In genomic region chr1:29803486-29803885, GRCh38 we compare ENCODE assay signal across 16 cellular contexts.
"Had no signal": no experiment of that assay in that cellular context is flagged by ENCODE, and none has a peak within 500 bp of the region (broad histone marks: within the 10 kb centered on the region; RNA-seq: fewer than 3 reads in every experiment).

No MANE protein-coding gene starts in this region.

- ATAC-seq: lower lobe of right lung; right cardiac atrium; stimulated activated naive CD8-positive, alpha-beta T cell treated with anti-CD3 and anti-CD28 coated beads, Interleukin-15, Interleukin-2, amounts not matched to agents 100 U/mL and 50 U/mL, for 24 hours; T-cell had no signal

- H3K36me3 ChIP-seq: ascending aorta, esophagus muscularis mucosa, lower lobe of right lung, prostate gland, tibial nerve, uterus had no signal

- H3K4me3 ChIP-seq: ascending aorta, esophagus muscularis mucosa, lower lobe of right lung, prostate gland, tibial nerve, uterus had no signal

- DNase-seq: activated B cell treated with CpG ODN at 0.5 μM for 24 hours; activated CD4-positive, alpha-beta memory T cell treated with anti-CD3 and anti-CD28 coated beads for 36 hours; activated CD4-positive, alpha-beta T cell treated with anti-CD3 and anti-CD28 coated beads for 4 hours; activated naive CD4-positive, alpha-beta T cell treated with anti-CD3 and anti-CD28 coated beads, Interleukin-2, amount 50 U/mL, for 16 hours; effector CD8-positive, alpha-beta T cell; lower lobe of right lung; midbrain; right cardiac atrium; stimulated activated CD4-positive, alpha-beta T cell treated with anti-CD3 and anti-CD28 coated beads, Interleukin-2, amount 100 ng/mL, for 24 hours; stimulated activated naive CD8-positive, alpha-beta T cell treated with anti-CD3 and anti-CD28 coated beads, Interleukin-15, Interleukin-2, amounts not matched to agents 100 U/mL and 50 U/mL, for 24 hours; T-cell had no signal

- H3K27ac ChIP-seq: ascending aorta, esophagus muscularis mucosa, lower lobe of right lung, prostate gland, tibial nerve had no signal

- H3K4me1 ChIP-seq: ascending aorta, lower lobe of right lung, uterus had no signal

- H3K27ac Mint-ChIP-seq: activated B cell treated with CpG ODN at 0.5 μM for 24 hours; activated CD4-positive, alpha-beta memory T cell treated with anti-CD3 and anti-CD28 coated beads for 36 hours; T-cell had no signal

- H3K9me3 ChIP-seq: ascending aorta, esophagus muscularis mucosa, lower lobe of right lung, prostate gland, tibial nerve, uterus had no signal

- H3K4me3 Mint-ChIP-seq: activated B cell treated with CpG ODN at 0.5 μM for 24 hours; activated CD4-positive, alpha-beta memory T cell treated with anti-CD3 and anti-CD28 coated beads for 36 hours; T-cell had no signal

- H3K9me3 Mint-ChIP-seq: activated B cell treated with CpG ODN at 0.5 μM for 24 hours; activated CD4-positive, alpha-beta memory T cell treated with anti-CD3 and anti-CD28 coated beads for 36 hours; T-cell had no signal

- H3K36me3 Mint-ChIP-seq: activated CD4-positive, alpha-beta memory T cell treated with anti-CD3 and anti-CD28 coated beads for 36 hours; T-cell had no signal

- H3K4me1 Mint-ChIP-seq: activated B cell treated with CpG ODN at 0.5 μM for 24 hours, T-cell had no signal
